1 cellular context compared by ENCODE assay signal in the genomic region with DNA sequence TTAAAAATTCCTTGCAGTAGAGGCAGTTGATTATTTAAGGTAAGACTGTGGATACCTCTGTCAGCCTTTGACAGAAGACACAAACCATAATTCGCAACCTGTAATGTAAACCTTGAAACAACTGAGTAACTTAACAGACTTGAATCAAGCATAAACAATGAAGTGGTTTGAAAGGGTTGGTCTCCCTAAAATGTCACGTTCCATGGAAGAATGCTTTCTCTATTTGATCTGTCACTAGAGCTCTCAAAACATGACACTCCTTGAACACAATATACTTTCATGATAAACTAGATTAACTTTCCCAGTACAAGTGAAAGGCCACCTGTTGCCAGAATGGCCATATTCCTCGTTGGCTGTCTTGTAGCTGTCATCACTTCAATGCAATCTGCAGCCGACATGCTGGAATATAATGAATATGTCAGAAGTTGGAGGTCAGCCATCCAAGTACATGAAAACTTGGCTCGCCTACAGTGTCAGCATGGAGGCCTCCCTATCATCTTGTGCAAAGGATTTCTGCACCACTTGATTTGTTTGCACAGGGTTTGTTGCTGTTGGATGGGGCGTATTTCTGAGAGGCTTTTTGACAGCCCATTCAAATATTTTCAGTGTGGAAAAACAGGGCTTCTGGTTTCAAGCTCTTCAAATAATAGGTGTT.
TF ChIP-seq lines count a peak whose summit lies in the region.

No MANE protein-coding gene starts in this region.

TF ChIP-seq in PFSK-1, 5 proteins besides CTCF, POLR2A, EP300 and RAD21 (continued from another document):
- TF ChIP-seq TAF1 (IDR thresholded peaks at IDR 0.05; ENCODE audit: borderline replicate concordance, insufficient read depth, low read length) (no peak), FOXP2 (optimal IDR thresholded peaks at IDR 0.05; ENCODE audit: borderline replicate concordance, extremely low read depth, extremely low read length, insufficient read depth) (no peak)
